In genomic region chr2:131093843-131094654, GRCh38 we compare ENCODE assay signal across 8 cellular contexts. TPM values are rescaled to one million over a fixed set of nuclear protein-coding genes. Genes with fewer than 3 reads are reported as not detected.
A peak's percentile ranks its signal among the peaks of the same experiment; 100 is the strongest.
DNase-seq lines count a peak whose midpoint lies in the region; ATAC-seq and TF ChIP-seq lines count a peak whose summit lies in the region.
"Not testable (repeated sequence)": the region's sequence is repeated elsewhere in the genome, so short reads cannot be mapped to it uniquely, and the experiment has no call there.

No MANE protein-coding gene starts in this region.

- intact Hi-C loops in breast epithelium (cut with DNase I; ENCODE audit: low total_unique reads) = not testable (repeated sequence)
- intact Hi-C loops in heart left ventricle (cut with DNase I) = loop anchor here in 3 of 10 donors (1.0 kb wide), 2 partner anchors 10 to 11 kb away; partner anchors contain the start of gene PLEKHB2 (in 1 of the 3)

- DNase-seq in BJ (ENCODE audit: low read depth); breast epithelium (ENCODE audit: low spot score in 2 of 2); naive B cell: not testable (repeated sequence)
- peak; percentile 48 for DNase-seq in activated CD4-positive, alpha-beta T cell treated with anti-CD3 and anti-CD28 coated beads for 48 hours
- DNase-seq in heart left ventricle = peak in 2 of 5 donors; percentile 18 to 35
- DNase-seq in stimulated activated effector memory CD8-positive, alpha-beta T cell treated with anti-CD3 and anti-CD28 coated beads, Interleukin-12 subunit alpha, Interleukin-12 subunit beta, amount 100 ng/mL, for 72 hours (ENCODE audit: low spot score in 2 of 2) = peak in 1 of 2 donors; percentile 3

- H3K9me3 Mint-ChIP-seq in naive B cell; stimulated activated effector memory CD8-positive, alpha-beta T cell treated with anti-CD3 and anti-CD28 coated beads, Interleukin-12 subunit alpha, Interleukin-12 subunit beta, amount 100 ng/mL, for 72 hours: not testable (repeated sequence)

- TF ChIP-seq POLR2A in breast epithelium (IDR thresholded peaks at IDR 0.05); heart left ventricle (IDR thresholded peaks at IDR 0.05): not testable (repeated sequence)

- not testable (repeated sequence) for H3K36me3 Mint-ChIP-seq in naive B cell
- peaks cover 47% of the 10 kb centered on the region for H3K36me3 Mint-ChIP-seq in stimulated activated effector memory CD8-positive, alpha-beta T cell treated with anti-CD3 and anti-CD28 coated beads, Interleukin-12 subunit alpha, Interleukin-12 subunit beta, amount 100 ng/mL, for 72 hours

- 42 to 46% (median 43%) methylated on average over 34 of the region's 34 CpGs for WGBS in heart left ventricle, 4 donors

- not testable (repeated sequence) for H3K36me3 ChIP-seq in BJ (ENCODE audit: control insufficient read depth, insufficient read depth, low read length); breast epithelium
- H3K36me3 ChIP-seq in KOPT-K1 (ENCODE audit: insufficient read depth, low read length) (peaks cover 24% of the 10 kb centered on the region), heart left ventricle (peaks cover 0 to 17% (median 4%) of the 10 kb centered on the region in 9 donors)

- CTCF ChIA-PET in BJ (lab: Yijun Ruan, JAX) = interaction anchor here (0.7 to 0.8 kb wide), 2 partner anchors 9 to 59 kb away, joined by 3 read pairs; no protein-coding TSS in a partner anchor

- ATAC-seq in GM21526 (IDR thresholded peaks at IDR 0.05; ENCODE audit: low FRiP score, unreplicated experiment) (peak; percentile 2), heart left ventricle (peak in 3 of 4 donors; percentile 1 to 12 (median 5))
- ATAC-seq in naive B cell (ENCODE audit: low read depth in 2 of 2); stimulated activated effector memory CD8-positive, alpha-beta T cell treated with anti-CD3 and anti-CD28 coated beads, Interleukin-12 subunit alpha, Interleukin-12 subunit beta, amount 100 ng/mL, for 72 hours: not testable (repeated sequence)

- TF ChIP-seq CTCF in BJ (IDR thresholded peaks at IDR 0.05; ENCODE audit: insufficient read depth, low read depth, low read length); breast epithelium (IDR thresholded peaks at IDR 0.05); heart left ventricle (IDR thresholded peaks at IDR 0.05): not testable (repeated sequence)

- H3K4me1 ChIP-seq in breast epithelium = not testable (repeated sequence)
- peaks cover 0 to 22% (median 16%) of the 10 kb centered on the region in 12 donors for H3K4me1 ChIP-seq in heart left ventricle

- H3K4me3 Mint-ChIP-seq in naive B cell = peak overlapping the region; percentile 84 to 97 (median 96)
- peak overlapping the region; percentile 86 for H3K4me3 Mint-ChIP-seq in stimulated activated effector memory CD8-positive, alpha-beta T cell treated with anti-CD3 and anti-CD28 coated beads, Interleukin-12 subunit alpha, Interleukin-12 subunit beta, amount 100 ng/mL, for 72 hours

- H3K4me3 ChIP-seq in BJ (ENCODE audit: low read depth, low read length) (peak overlapping the region; percentile 63), breast epithelium (peak overlapping the region; percentile 67 to 86 (median 82)), heart left ventricle (peak overlapping the region; percentile 52 to 99 (median 86))

- peaks cover 11 to 27% (median 16%) of the 10 kb centered on the region in 3 donors for H3K4me1 Mint-ChIP-seq in naive B cell
- H3K4me1 Mint-ChIP-seq in stimulated activated effector memory CD8-positive, alpha-beta T cell treated with anti-CD3 and anti-CD28 coated beads, Interleukin-12 subunit alpha, Interleukin-12 subunit beta, amount 100 ng/mL, for 72 hours = peaks cover 15% of the 10 kb centered on the region

- not testable (repeated sequence) for H3K27me3 Mint-ChIP-seq in naive B cell

- H3K27ac Mint-ChIP-seq in naive B cell = peak overlapping the region; percentile 90 to 97 (median 96)
- peak overlapping the region; percentile 95 for H3K27ac Mint-ChIP-seq in stimulated activated effector memory CD8-positive, alpha-beta T cell treated with anti-CD3 and anti-CD28 coated beads, Interleukin-12 subunit alpha, Interleukin-12 subunit beta, amount 100 ng/mL, for 72 hours

- H3K27ac ChIP-seq in KOPT-K1 (ENCODE audit: low read depth, low read length, poor library complexity, severe bottlenecking) (peak overlapping the region; percentile 88), breast epithelium (peak overlapping the region; percentile 97 to 98), heart left ventricle (peak overlapping the region; percentile 76 to 99 (median 98))

- not testable (repeated sequence) for H3K27me3 ChIP-seq in BJ (ENCODE audit: control insufficient read depth, insufficient read depth, low read length); breast epithelium; heart left ventricle

- not testable (repeated sequence) for H3K9me3 ChIP-seq in KOPT-K1 (ENCODE audit: insufficient read depth, low read length, poor library complexity, severe bottlenecking); breast epithelium; heart left ventricle

- POLR2A ChIA-PET in BJ (lab: Charles Lee) = interaction anchor here (0.6 to 0.7 kb wide), 3 partner anchors 12 to 72 kb away, joined by 3 to 13 read pairs (median 4); no protein-coding TSS in a partner anchor

RNA-seq across cellular contexts. Expression of gene FAM168B, which starts 0.8 kb away (rescaled TPM):
- polyA plus RNA-seq in BJ (2011; rRNA removed) (62.9 and 85.6 TPM in 2 replicates), heart left ventricle (10 to 100 TPM; 23.0 to 92.5 TPM), naive B cell (ENCODE audit: low read depth in 6 of 6) (10 to 100 TPM; 12.4 to 40.5 (median 30.7) TPM)
- 75.1 and 116 TPM in 2 replicates for polyA minus RNA-seq in BJ (2011; rRNA and poly(A)+ RNA removed)
- total RNA-seq in breast epithelium (100 to 1,000 TPM in 2 of 3 donors, 10 to 100 TPM in 1; 69.2 to 122 (median 111) TPM), heart left ventricle (100 to 1,000 TPM in 2 of 9 donors, 10 to 100 TPM in 7; 72.7 to 174 (median 86.9) TPM)

RNA-seq across cellular contexts. Expression of gene PLEKHB2, which starts 11.1 kb away (rescaled TPM):
- polyA plus RNA-seq in BJ (2011; rRNA removed) (71.3 and 83.2 TPM in 2 replicates), heart left ventricle (10 to 100 TPM in 1 of 2 donors, 1 to 10 TPM in 1; 7.7 to 71.8 TPM), naive B cell (ENCODE audit: low read depth in 6 of 6) (10 to 100 TPM; 53.5 to 68.1 (median 57.3) TPM)
- polyA minus RNA-seq in BJ (2011; rRNA and poly(A)+ RNA removed) = 64.7 and 87.8 TPM in 2 replicates
- total RNA-seq in breast epithelium (10 to 100 TPM; 47.4 to 75.4 (median 73.6) TPM), heart left ventricle (10 to 100 TPM; 29.8 to 59.7 (median 42.2) TPM)
